Comparison of ENCODE assay signal across 20 cellular contexts in the genomic region with DNA sequence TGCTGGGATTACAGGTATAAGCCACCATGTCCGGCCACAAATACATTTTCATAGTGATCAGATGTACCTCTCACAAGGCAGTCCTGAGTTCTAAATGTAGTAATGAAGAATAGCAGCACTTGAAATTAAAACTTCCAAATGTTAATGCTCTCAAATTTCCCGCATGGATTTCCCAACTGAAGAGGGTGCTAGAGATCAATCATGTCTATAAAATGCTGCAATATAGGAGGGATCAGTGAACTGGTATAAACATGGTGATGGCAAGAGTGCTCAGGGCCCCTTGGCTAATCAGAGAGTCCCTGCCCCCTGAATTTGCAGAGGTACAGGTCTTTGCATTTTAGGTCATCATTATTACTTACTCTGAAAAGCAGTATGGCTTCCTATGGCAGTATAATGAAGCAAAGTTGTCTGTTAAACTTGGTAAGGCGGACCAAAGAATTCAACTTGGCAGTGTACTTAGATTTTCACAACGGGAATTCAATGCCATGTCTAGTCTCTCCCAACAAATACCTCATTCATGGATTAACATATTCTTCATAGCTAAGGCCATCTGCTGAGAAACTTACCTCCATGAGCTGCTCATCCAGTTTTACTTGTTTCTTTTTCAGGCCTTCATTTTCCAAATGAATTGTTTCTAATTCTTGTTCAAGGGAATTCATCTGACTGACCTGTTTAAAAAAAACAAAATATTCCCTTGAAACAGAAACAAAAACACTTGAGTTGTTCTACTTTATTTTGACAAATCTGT.
DNase-seq lines count a peak whose midpoint lies in the region; ATAC-seq and TF ChIP-seq lines count a peak whose summit lies in the region.
"Had no signal": no experiment of that assay in that cellular context is flagged by ENCODE, and none has a peak within 500 bp of the region (broad histone marks: within the 10 kb centered on the region; RNA-seq: fewer than 3 reads in every experiment).

No MANE protein-coding gene starts in this region.

- intact Hi-C loops in CD8-positive, alpha-beta T cell (cut with DNase I, micrococcal nuclease), result no loop called here

- H3K4me1 ChIP-seq in CD8-positive, alpha-beta T cell (ENCODE audit: insufficient read depth, low read length), result no peaks in the 10 kb centered on the region
- H3K4me1 ChIP-seq in endodermal cell (ENCODE audit: control insufficient read depth, insufficient read depth, low read length), result no peaks in the 10 kb centered on the region
- no peaks in the 10 kb centered on the region for H3K4me1 ChIP-seq in parathyroid adenoma
- H3K4me1 ChIP-seq: uterus had no signal

- POLR2A ChIA-PET in CD8-positive, alpha-beta T cell (lab: Charles Lee), result no interaction called here

- no peak for TF ChIP-seq CTCF in CD8-positive, alpha-beta T cell (IDR thresholded peaks at IDR 0.05)
- no peak for TF ChIP-seq CTCF in LNCaP clone FGC (IDR thresholded peaks at IDR 0.05; ENCODE audit: control insufficient read depth, extremely low read depth, insufficient read depth)
- TF ChIP-seq CTCF in endodermal cell (conservative IDR thresholded peaks at IDR 0.05), result peak; percentile 24
- no peak for TF ChIP-seq CTCF in parathyroid adenoma (IDR thresholded peaks at IDR 0.05)

- ATAC-seq in CD8-positive, alpha-beta T cell, result no peak
- no peak for ATAC-seq in GM18858 (IDR thresholded peaks at IDR 0.05; ENCODE audit: unreplicated experiment)
- no peak for ATAC-seq in HG03565 (IDR thresholded peaks at IDR 0.05; ENCODE audit: unreplicated experiment)
- ATAC-seq: activated CD4-positive, CD25-positive, alpha-beta regulatory T cell treated with anti-CD3 and anti-CD28 coated beads, Interleukin-2, amount 50 U/mL, for 24 hours; heart right ventricle; stimulated activated naive B cell treated with anti-CD40 and anti-IgM and Interleukin-4, amounts not matched to agents 10 μg/mL and 1 μg/mL and 100 μg/mL, for 72 hours had no signal

- H3K4me3 ChIP-seq in CD8-positive, alpha-beta T cell (ENCODE audit: low read depth, low read length), result no peak overlapping the region
- H3K4me3 ChIP-seq in LNCaP clone FGC (ENCODE audit: low read depth, low read length) (no peak overlapping the region), endodermal cell (ENCODE audit: low read length) (no peak overlapping the region), parathyroid adenoma (ENCODE audit: low read depth, low read length) (no peak overlapping the region)
- H3K4me3 ChIP-seq: heart right ventricle, skin epidermis, uterus had no signal

- WGBS in endodermal cell (ENCODE audit: insufficient coverage in 1 of 2, insufficient read length in 1 of 2), 2 experiments, result 81 to 82% methylated on average over 3 to 4 of the region's 4 CpGs

- H2AFZ ChIP-seq in parathyroid adenoma, result peak overlapping the region; percentile 7

- peaks cover 11% of the 10 kb centered on the region for H3K4me1 Mint-ChIP-seq in CD8-positive, alpha-beta T cell (ENCODE audit: low read depth)
- H3K4me1 Mint-ChIP-seq in endodermal cell, result no peaks in the 10 kb centered on the region
- H3K4me1 Mint-ChIP-seq: CD14-positive monocyte; central memory CD8-positive, alpha-beta T cell; stimulated activated naive B cell treated with anti-CD40 and anti-IgM and Interleukin-4, amounts not matched to agents 10 μg/mL and 1 μg/mL and 100 μg/mL, for 72 hours had no signal

- H3K27me3 Mint-ChIP-seq in CD8-positive, alpha-beta T cell (ENCODE audit: low read depth), result no peaks in the 10 kb centered on the region
- no peaks in the 10 kb centered on the region for H3K27me3 Mint-ChIP-seq in endodermal cell (ENCODE audit: insufficient read depth)
- H3K27me3 Mint-ChIP-seq: central memory CD8-positive, alpha-beta T cell; stimulated activated naive B cell treated with anti-CD40 and anti-IgM and Interleukin-4, amounts not matched to agents 10 μg/mL and 1 μg/mL and 100 μg/mL, for 72 hours had no signal

- no peaks in the 10 kb centered on the region for H3K9me3 ChIP-seq in CD8-positive, alpha-beta T cell (ENCODE audit: low read length)
- H3K9me3 ChIP-seq in endodermal cell (ENCODE audit: control insufficient read depth, low read length) (no peaks in the 10 kb centered on the region), parathyroid adenoma (ENCODE audit: control insufficient read depth, low read length) (no peaks in the 10 kb centered on the region)
- H3K9me3 ChIP-seq: heart right ventricle, neutrophil, uterus had no signal

- no peak overlapping the region for H3K27ac ChIP-seq in CD8-positive, alpha-beta T cell (ENCODE audit: low read depth, low read length)
- H3K27ac ChIP-seq in endodermal cell (ENCODE audit: low read depth, low read length), result no peak overlapping the region
- H3K27ac ChIP-seq in parathyroid adenoma, result no peak overlapping the region
- H3K27ac ChIP-seq: heart right ventricle, neutrophil, uterus had no signal

- no peak overlapping the region for H3K9ac ChIP-seq in endodermal cell (ENCODE audit: extremely low read depth, low read length, poor library complexity, severe bottlenecking)
- H3K9ac ChIP-seq in parathyroid adenoma, result no peak overlapping the region

- peaks cover 56% of the 10 kb centered on the region for H3K36me3 ChIP-seq in CD8-positive, alpha-beta T cell (ENCODE audit: insufficient read depth, low read length)
- H3K36me3 ChIP-seq in endodermal cell (ENCODE audit: control insufficient read depth, insufficient read depth, low read length) (no peaks in the 10 kb centered on the region), parathyroid adenoma (ENCODE audit: control insufficient read depth, insufficient read depth, low read length) (no peaks in the 10 kb centered on the region)
- H3K36me3 ChIP-seq: uterus had no signal

- peaks cover 4% of the 10 kb centered on the region for H3K9me3 Mint-ChIP-seq in CD8-positive, alpha-beta T cell
- peaks cover 2% of the 10 kb centered on the region for H3K9me3 Mint-ChIP-seq in endodermal cell
- H3K9me3 Mint-ChIP-seq: central memory CD8-positive, alpha-beta T cell; stimulated activated naive B cell treated with anti-CD40 and anti-IgM and Interleukin-4, amounts not matched to agents 10 μg/mL and 1 μg/mL and 100 μg/mL, for 72 hours; T-helper 1 cell treated with Interleukin-12 subunit alpha and Interleukin-12 subunit beta and Interleukin-4 antibody, amounts not matched to agents 30 μg/mL and 1 μg/mL, for 36 hours had no signal

- H3K36me3 Mint-ChIP-seq in CD8-positive, alpha-beta T cell, result peaks cover 83% of the 10 kb centered on the region
- H3K36me3 Mint-ChIP-seq in endodermal cell (ENCODE audit: low read depth), result no peaks in the 10 kb centered on the region

- H3K27me3 ChIP-seq in CD8-positive, alpha-beta T cell (ENCODE audit: insufficient read depth, low read length), result no peaks in the 10 kb centered on the region
- H3K27me3 ChIP-seq in endodermal cell (ENCODE audit: control insufficient read depth, insufficient read depth, low read length, poor library complexity, severe bottlenecking) (no peaks in the 10 kb centered on the region), parathyroid adenoma (ENCODE audit: control insufficient read depth, insufficient read depth, low read length) (no peaks in the 10 kb centered on the region)
- H3K27me3 ChIP-seq: heart right ventricle, neutrophil, uterus had no signal

- no peaks in the 10 kb centered on the region for H3K79me2 ChIP-seq in parathyroid adenoma

- CTCF ChIA-PET in CD8-positive, alpha-beta T cell (lab: Charles Lee), result no interaction called here

- H3K27ac Mint-ChIP-seq in CD8-positive, alpha-beta T cell, result peak overlapping the region; percentile 37
- no peak overlapping the region for H3K27ac Mint-ChIP-seq in endodermal cell
- H3K27ac Mint-ChIP-seq: activated naive CD4-positive, alpha-beta T cell treated with anti-CD3 and anti-CD28 coated beads for 36 hours; stimulated activated naive B cell treated with anti-CD40 and anti-IgM and Interleukin-4, amounts not matched to agents 10 μg/mL and 1 μg/mL and 100 μg/mL, for 72 hours; T-helper 1 cell treated with Interleukin-12 subunit alpha and Interleukin-12 subunit beta and Interleukin-4 antibody, amounts not matched to agents 30 μg/mL and 1 μg/mL, for 36 hours had no signal

- H3K4me3 Mint-ChIP-seq in CD8-positive, alpha-beta T cell, result no peak overlapping the region
- H3K4me3 Mint-ChIP-seq in endodermal cell, result no peak overlapping the region
- H3K4me3 Mint-ChIP-seq: activated naive CD4-positive, alpha-beta T cell treated with anti-CD3 and anti-CD28 coated beads for 36 hours; CD14-positive monocyte; central memory CD8-positive, alpha-beta T cell; stimulated activated naive B cell treated with anti-CD40 and anti-IgM and Interleukin-4, amounts not matched to agents 10 μg/mL and 1 μg/mL and 100 μg/mL, for 72 hours; T-helper 1 cell treated with Interleukin-12 subunit alpha and Interleukin-12 subunit beta and Interleukin-4 antibody, amounts not matched to agents 30 μg/mL and 1 μg/mL, for 36 hours had no signal

- H3K4me2 ChIP-seq in parathyroid adenoma (ENCODE audit: low read length), result peak overlapping the region; percentile 46

- no peak for DNase-seq in CD8-positive, alpha-beta T cell
- DNase-seq in LNCaP clone FGC (ENCODE audit: low read depth), result peak; percentile 70
- no peak for DNase-seq in endodermal cell
- no peak for DNase-seq in NCI-H187 (lab: John Stamatoyannopoulos, UW)
- DNase-seq in HK-2 (ENCODE audit: unreplicated experiment), result no peak
- DNase-seq: activated naive CD4-positive, alpha-beta T cell treated with anti-CD3 and anti-CD28 coated beads for 36 hours; heart right ventricle; Kasumi-1; NCI-H187 treated with DMSO at 0.1 percent for 48 hours; stimulated activated naive B cell treated with anti-CD40 and anti-IgM and Interleukin-4, amounts not matched to agents 10 μg/mL and 1 μg/mL and 100 μg/mL, for 72 hours; uterus had no signal
